Comparison of ENCODE assay signal across 17 cellular contexts in genomic region chr1:14442669-14443068, GRCh38.
A peak's percentile ranks its signal among the peaks of the same experiment; 100 is the strongest.
DNase-seq lines count a peak whose midpoint lies in the region; ATAC-seq and TF ChIP-seq lines count a peak whose summit lies in the region.
"Had no signal": no experiment of that assay in that cellular context is flagged by ENCODE, and none has a peak within 500 bp of the region (broad histone marks: within the 10 kb centered on the region; RNA-seq: fewer than 3 reads in every experiment).

No MANE protein-coding gene starts in this region.

- no peak overlapping the region for H3K27ac Mint-ChIP-seq in H9
- no peak overlapping the region for H3K27ac Mint-ChIP-seq in WTC11

- H2BK120ac ChIP-seq in H9 (ENCODE audit: low read depth, low read length, poor library complexity, severe bottlenecking): no peak overlapping the region
- no peak overlapping the region for H2BK120ac ChIP-seq in mesendoderm (ENCODE audit: low read depth, low read length)

- no peaks in the 10 kb centered on the region for H3K23me2 ChIP-seq in H9 (ENCODE audit: insufficient read length, low read depth, low read length, poor library complexity, severe bottlenecking)

- no peak overlapping the region for H2AK5ac ChIP-seq in H9 (ENCODE audit: insufficient read length, low read length)
- no peak overlapping the region for H2AK5ac ChIP-seq in mesendoderm (ENCODE audit: low read length)

- H3K27ac ChIP-seq in H9 (ENCODE audit: insufficient read length, low read depth, low read length) (no peak overlapping the region), mesendoderm (ENCODE audit: low read depth, low read length) (no peak overlapping the region)
- H3K27ac ChIP-seq: C4-2B had no signal

- H4K5ac ChIP-seq in H9 (ENCODE audit: insufficient read length, low read depth, low read length): no peak overlapping the region
- H4K5ac ChIP-seq in mesendoderm (ENCODE audit: low read length): no peak overlapping the region

- H3K4me3 ChIP-seq in BE2C (ENCODE audit: low read depth, low read length): no peak overlapping the region
- H3K4me3 ChIP-seq in mesendoderm (ENCODE audit: low read length): no peak overlapping the region

- peaks cover 5 to 6% of the 10 kb centered on the region in 2 experiments; a peak in 3 of 4 replicates for H3K4me1 Mint-ChIP-seq in H9
- peaks cover 2% of the 10 kb centered on the region; the same call in 1 of the 2 replicates for H3K4me1 Mint-ChIP-seq in WTC11

- H2BK20ac ChIP-seq in H9 (ENCODE audit: low read depth, low read length, poor library complexity, severe bottlenecking): no peak overlapping the region

- H4K20me1 ChIP-seq in H9 (ENCODE audit: control insufficient read depth, insufficient read depth, insufficient read length): no peaks in the 10 kb centered on the region

- H3K4me3 Mint-ChIP-seq in H9 (no peak overlapping the region), WTC11 (no peak overlapping the region)

- no peaks in the 10 kb centered on the region for H3K27me3 ChIP-seq in BE2C
- no peaks in the 10 kb centered on the region for H3K27me3 ChIP-seq in H9 (ENCODE audit: insufficient read depth, low read length)
- no peaks in the 10 kb centered on the region for H3K27me3 ChIP-seq in mesendoderm (ENCODE audit: insufficient read depth, low read length, poor library complexity)

- H3K4me2 ChIP-seq in H9 (ENCODE audit: insufficient read depth, insufficient read length, low read length) (no peak overlapping the region), mesendoderm (ENCODE audit: low read length) (no peak overlapping the region)

- H4K91ac ChIP-seq in H9 (ENCODE audit: insufficient read length, low read depth, low read length): no peak overlapping the region

- no peak overlapping the region for H3K14ac ChIP-seq in H9 (ENCODE audit: insufficient read depth, low read length)

- H3T11ph ChIP-seq in H9 (ENCODE audit: low read length): no peak overlapping the region

- H2AFZ ChIP-seq in H9 (ENCODE audit: low read length): no peak overlapping the region

- H4K8ac ChIP-seq in H9 (replicated peaks; ENCODE audit: insufficient read length, low read depth, low read length): no peak overlapping the region
- no peak overlapping the region for H4K8ac ChIP-seq in mesendoderm (ENCODE audit: low read depth, low read length)

- POLR2A ChIA-PET in WTC11 (lab: Charles Lee): no interaction called here

- TF ChIP-seq CTCF in BE2C (IDR thresholded peaks at IDR 0.05; ENCODE audit: low read depth, low read length) (peak; percentile 46), H9 (conservative IDR thresholded peaks at IDR 0.05) (peak; percentile 53), WTC11 (IDR thresholded peaks at IDR 0.05) (0 out of 2 replicates have a peak, but pooled peaks have one; percentile 12)

- H3K4ac ChIP-seq in H9 (ENCODE audit: low read depth, low read length) (no peak overlapping the region), mesendoderm (ENCODE audit: low read depth, low read length) (no peak overlapping the region)

- DNase-seq in BE2C: peak; percentile 21
- peak; percentile 42 for DNase-seq in H9
- peak; percentile 27 for DNase-seq in WTC11 (ENCODE audit: low spot score)
- peak; percentile 42 for DNase-seq in mesendoderm
- no peak for DNase-seq in activated naive CD4-positive, alpha-beta T cell treated with anti-CD3 and anti-CD28 coated beads, Interleukin-2, amount 50 U/mL, for 16 hours
- no peak for DNase-seq in amygdala (lab: John Stamatoyannopoulos, UW)
- DNase-seq: DMS153, Karpas-422, MM.1S, NCI-H1092 treated with DMSO at 0.1 percent for 48 hours, NCI-H2081 treated with DMSO at 0.1 percent for 48 hours, NCI-H510A, NCI-H774, SHP77 had no signal

- H3K79me1 ChIP-seq in H9 (ENCODE audit: insufficient read depth, low read depth, low read length, poor library complexity, severe bottlenecking) (no peaks in the 10 kb centered on the region), mesendoderm (ENCODE audit: low read length) (no peaks in the 10 kb centered on the region)

- ATAC-seq in WTC11: peak; percentile 65
- ATAC-seq in HG03342 (IDR thresholded peaks at IDR 0.05; ENCODE audit: unreplicated experiment): no peak
- ATAC-seq in GM18498 (IDR thresholded peaks at IDR 0.05; ENCODE audit: unreplicated experiment): no peak

- H3K9ac ChIP-seq in H9 (ENCODE audit: extremely low read depth, insufficient read length, low read length) (no peak overlapping the region), mesendoderm (ENCODE audit: low read length) (no peak overlapping the region)

- WGBS in H9 (ENCODE audit: extremely low coverage, insufficient read length, low lambda C conversion rate): no CpG with 5 or more reads among the region's 4 CpGs
- no CpG with 5 or more reads among the region's 4 CpGs for WGBS in mesendoderm (ENCODE audit: extremely low coverage, insufficient coverage, low lambda C conversion rate)

- H3K9me3 Mint-ChIP-seq in H9 (no peaks in the 10 kb centered on the region; a peak in 1 of 5 replicates), WTC11 (no peaks in the 10 kb centered on the region)

- no peak overlapping the region for H3K18ac ChIP-seq in H9 (ENCODE audit: insufficient read length, low read depth, low read length)
- no peak overlapping the region for H3K18ac ChIP-seq in mesendoderm (ENCODE audit: low read length)

- H3K9me3 ChIP-seq in BE2C (no peaks in the 10 kb centered on the region), H9 (ENCODE audit: control insufficient read depth, low read depth, low read length) (no peaks in the 10 kb centered on the region)

- H2BK5ac ChIP-seq in H9 (ENCODE audit: insufficient read length, low read length): no peak overlapping the region
- H2BK5ac ChIP-seq in mesendoderm (ENCODE audit: low read length): no peak overlapping the region

- CTCF ChIA-PET in WTC11 (lab: Charles Lee): interaction anchor here (0.6 to 2.2 kb wide), 9 partner anchors 12 to 477 kb away, joined by 3 to 17 read pairs (median 4); no protein-coding TSS in a partner anchor

- H3K56ac ChIP-seq in H9 (ENCODE audit: insufficient read length, low read depth, low read length) (no peak overlapping the region), mesendoderm (ENCODE audit: low read length) (no peak overlapping the region)

- no peak overlapping the region for H2BK12ac ChIP-seq in H9 (ENCODE audit: insufficient read length, low read depth, low read length)

- H3K36me3 ChIP-seq in BE2C (no peaks in the 10 kb centered on the region), mesendoderm (ENCODE audit: control insufficient read depth, insufficient read depth, low read length) (no peaks in the 10 kb centered on the region)

- H3K36me3 Mint-ChIP-seq in H9 (ENCODE audit: insufficient read depth in 1 of 3, low read depth in 3 of 3) (no peaks in the 10 kb centered on the region), WTC11 (no peaks in the 10 kb centered on the region)

- no peak overlapping the region for H2BK15ac ChIP-seq in H9 (ENCODE audit: low read depth, low read length)
- H2BK15ac ChIP-seq in mesendoderm (replicated peaks; ENCODE audit: low read depth): no peak overlapping the region

- peaks cover 8% of the 10 kb centered on the region; the same call in 1 of the 2 replicates for H3K4me1 ChIP-seq in BE2C
- no peaks in the 10 kb centered on the region for H3K4me1 ChIP-seq in H9 (ENCODE audit: insufficient read depth, low read length)
- no peaks in the 10 kb centered on the region for H3K4me1 ChIP-seq in mesendoderm (ENCODE audit: control insufficient read depth, low read depth, low read length)

- H3K27me3 Mint-ChIP-seq in H9 (ENCODE audit: low read depth) (peaks cover 7% of the 10 kb centered on the region; the same call in 1 of the 2 replicates), WTC11 (ENCODE audit: low read depth) (peaks cover 12% of the 10 kb centered on the region)

- H3K23ac ChIP-seq in H9 (ENCODE audit: insufficient read length, low read depth, low read length) (no peak overlapping the region), mesendoderm (ENCODE audit: low read length) (no peak overlapping the region)

- H3K79me2 ChIP-seq in H9 (ENCODE audit: insufficient read depth, low read length): no peaks in the 10 kb centered on the region
- H3K79me2 ChIP-seq in mesendoderm (ENCODE audit: control insufficient read depth, insufficient read depth, low read length): no peaks in the 10 kb centered on the region

TF ChIP-seq in WTC11, 78 proteins besides CTCF, POLR2A, EP300 and RAD21 (continues in another document):
- no peak for TF ChIP-seq E2F4 (CRISPR knock-in tag; IDR thresholded peaks at IDR 0.05; ENCODE audit: borderline replicate concordance, low read depth)
- TF ChIP-seq, protein P1, sequence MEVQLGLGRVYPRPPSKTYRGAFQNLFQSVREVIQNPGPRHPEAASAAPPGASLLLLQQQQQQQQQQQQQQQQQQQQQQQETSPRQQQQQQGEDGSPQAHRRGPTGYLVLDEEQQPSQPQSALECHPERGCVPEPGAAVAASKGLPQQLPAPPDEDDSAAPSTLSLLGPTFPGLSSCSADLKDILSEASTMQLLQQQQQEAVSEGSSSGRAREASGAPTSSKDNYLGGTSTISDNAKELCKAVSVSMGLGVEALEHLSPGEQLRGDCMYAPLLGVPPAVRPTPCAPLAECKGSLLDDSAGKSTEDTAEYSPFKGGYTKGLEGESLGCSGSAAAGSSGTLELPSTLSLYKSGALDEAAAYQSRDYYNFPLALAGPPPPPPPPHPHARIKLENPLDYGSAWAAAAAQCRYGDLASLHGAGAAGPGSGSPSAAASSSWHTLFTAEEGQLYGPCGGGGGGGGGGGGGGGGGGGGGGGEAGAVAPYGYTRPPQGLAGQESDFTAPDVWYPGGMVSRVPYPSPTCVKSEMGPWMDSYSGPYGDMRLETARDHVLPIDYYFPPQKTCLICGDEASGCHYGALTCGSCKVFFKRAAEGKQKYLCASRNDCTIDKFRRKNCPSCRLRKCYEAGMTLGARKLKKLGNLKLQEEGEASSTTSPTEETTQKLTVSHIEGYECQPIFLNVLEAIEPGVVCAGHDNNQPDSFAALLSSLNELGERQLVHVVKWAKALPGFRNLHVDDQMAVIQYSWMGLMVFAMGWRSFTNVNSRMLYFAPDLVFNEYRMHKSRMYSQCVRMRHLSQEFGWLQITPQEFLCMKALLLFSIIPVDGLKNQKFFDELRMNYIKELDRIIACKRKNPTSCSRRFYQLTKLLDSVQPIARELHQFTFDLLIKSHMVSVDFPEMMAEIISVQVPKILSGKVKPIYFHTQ (CRISPR knock-in tag; IDR thresholded peaks at IDR 0.05): no peak
- TF ChIP-seq ZNF671 (CRISPR knock-in tag; IDR thresholded peaks at IDR 0.05): no peak
- no peak for TF ChIP-seq EMX1 (CRISPR knock-in tag; IDR thresholded peaks at IDR 0.05)
- TF ChIP-seq NFYB (CRISPR knock-in tag; conservative IDR thresholded peaks at IDR 0.05; ENCODE audit: low read depth): no peak
- TF ChIP-seq GTF2I (CRISPR knock-in tag; conservative IDR thresholded peaks at IDR 0.05): no peak
- no peak for TF ChIP-seq ZNF416 (CRISPR knock-in tag; IDR thresholded peaks at IDR 0.05)

Comparison
In these comparisons a context has a peak if more than half of its experiments do, and no peak if none do; other contexts are left out.
1. DNase-seq: peak in BE2C (single experiment), H9 (single experiment), WTC11 (single experiment) and mesendoderm (single experiment); none in activated naive CD4-positive, alpha-beta T cell treated with anti-CD3 and anti-CD28 coated beads, Interleukin-2, amount 50 U/mL, for 16 hours (single experiment) and amygdala (0 of 56).
2. Peak in every context shown above with its lines, with median percentiles within 50 percentile points of each other: CTCF ChIP-seq.